In the genomic region with DNA sequence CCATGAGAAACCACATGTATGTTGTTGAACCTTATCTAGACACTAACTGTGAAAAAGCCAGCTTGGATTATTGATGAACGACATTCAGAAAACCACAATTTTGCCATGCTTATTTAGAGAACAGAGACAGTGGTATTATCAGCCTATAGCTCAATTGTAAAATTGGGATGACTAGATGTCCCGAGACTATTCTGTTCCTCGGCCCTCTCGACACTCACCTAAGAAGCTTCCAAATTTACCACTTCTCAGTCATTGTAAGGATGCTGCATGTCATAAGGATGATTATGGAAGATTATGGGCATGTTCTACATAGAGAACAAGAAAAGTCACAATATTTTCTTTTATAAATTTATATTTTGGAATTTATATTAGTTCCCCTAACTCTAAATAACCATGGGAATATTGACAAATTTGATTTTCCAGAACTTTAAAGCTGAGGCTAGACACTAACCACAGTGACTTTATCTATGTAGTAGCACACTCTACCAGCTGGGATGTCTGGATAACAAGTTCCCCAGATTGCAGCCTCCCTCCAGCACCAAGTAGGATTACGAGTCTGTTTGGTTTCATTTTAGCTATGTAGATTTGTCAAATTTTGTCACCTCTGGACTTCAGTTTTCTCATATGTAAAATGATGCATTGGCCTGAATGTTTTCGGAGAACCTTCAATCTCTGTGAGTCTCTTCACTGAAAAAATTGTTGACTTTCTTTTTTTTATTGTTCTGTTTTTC, we compare ENCODE assay signal across 1 cellular context.
TF ChIP-seq lines count a peak whose summit lies in the region.

No MANE protein-coding gene starts in this region.

TF ChIP-seq in H1, 55 proteins besides CTCF, POLR2A, EP300 and RAD21 (continued from another document):
- TF ChIP-seq, protein P1, sequence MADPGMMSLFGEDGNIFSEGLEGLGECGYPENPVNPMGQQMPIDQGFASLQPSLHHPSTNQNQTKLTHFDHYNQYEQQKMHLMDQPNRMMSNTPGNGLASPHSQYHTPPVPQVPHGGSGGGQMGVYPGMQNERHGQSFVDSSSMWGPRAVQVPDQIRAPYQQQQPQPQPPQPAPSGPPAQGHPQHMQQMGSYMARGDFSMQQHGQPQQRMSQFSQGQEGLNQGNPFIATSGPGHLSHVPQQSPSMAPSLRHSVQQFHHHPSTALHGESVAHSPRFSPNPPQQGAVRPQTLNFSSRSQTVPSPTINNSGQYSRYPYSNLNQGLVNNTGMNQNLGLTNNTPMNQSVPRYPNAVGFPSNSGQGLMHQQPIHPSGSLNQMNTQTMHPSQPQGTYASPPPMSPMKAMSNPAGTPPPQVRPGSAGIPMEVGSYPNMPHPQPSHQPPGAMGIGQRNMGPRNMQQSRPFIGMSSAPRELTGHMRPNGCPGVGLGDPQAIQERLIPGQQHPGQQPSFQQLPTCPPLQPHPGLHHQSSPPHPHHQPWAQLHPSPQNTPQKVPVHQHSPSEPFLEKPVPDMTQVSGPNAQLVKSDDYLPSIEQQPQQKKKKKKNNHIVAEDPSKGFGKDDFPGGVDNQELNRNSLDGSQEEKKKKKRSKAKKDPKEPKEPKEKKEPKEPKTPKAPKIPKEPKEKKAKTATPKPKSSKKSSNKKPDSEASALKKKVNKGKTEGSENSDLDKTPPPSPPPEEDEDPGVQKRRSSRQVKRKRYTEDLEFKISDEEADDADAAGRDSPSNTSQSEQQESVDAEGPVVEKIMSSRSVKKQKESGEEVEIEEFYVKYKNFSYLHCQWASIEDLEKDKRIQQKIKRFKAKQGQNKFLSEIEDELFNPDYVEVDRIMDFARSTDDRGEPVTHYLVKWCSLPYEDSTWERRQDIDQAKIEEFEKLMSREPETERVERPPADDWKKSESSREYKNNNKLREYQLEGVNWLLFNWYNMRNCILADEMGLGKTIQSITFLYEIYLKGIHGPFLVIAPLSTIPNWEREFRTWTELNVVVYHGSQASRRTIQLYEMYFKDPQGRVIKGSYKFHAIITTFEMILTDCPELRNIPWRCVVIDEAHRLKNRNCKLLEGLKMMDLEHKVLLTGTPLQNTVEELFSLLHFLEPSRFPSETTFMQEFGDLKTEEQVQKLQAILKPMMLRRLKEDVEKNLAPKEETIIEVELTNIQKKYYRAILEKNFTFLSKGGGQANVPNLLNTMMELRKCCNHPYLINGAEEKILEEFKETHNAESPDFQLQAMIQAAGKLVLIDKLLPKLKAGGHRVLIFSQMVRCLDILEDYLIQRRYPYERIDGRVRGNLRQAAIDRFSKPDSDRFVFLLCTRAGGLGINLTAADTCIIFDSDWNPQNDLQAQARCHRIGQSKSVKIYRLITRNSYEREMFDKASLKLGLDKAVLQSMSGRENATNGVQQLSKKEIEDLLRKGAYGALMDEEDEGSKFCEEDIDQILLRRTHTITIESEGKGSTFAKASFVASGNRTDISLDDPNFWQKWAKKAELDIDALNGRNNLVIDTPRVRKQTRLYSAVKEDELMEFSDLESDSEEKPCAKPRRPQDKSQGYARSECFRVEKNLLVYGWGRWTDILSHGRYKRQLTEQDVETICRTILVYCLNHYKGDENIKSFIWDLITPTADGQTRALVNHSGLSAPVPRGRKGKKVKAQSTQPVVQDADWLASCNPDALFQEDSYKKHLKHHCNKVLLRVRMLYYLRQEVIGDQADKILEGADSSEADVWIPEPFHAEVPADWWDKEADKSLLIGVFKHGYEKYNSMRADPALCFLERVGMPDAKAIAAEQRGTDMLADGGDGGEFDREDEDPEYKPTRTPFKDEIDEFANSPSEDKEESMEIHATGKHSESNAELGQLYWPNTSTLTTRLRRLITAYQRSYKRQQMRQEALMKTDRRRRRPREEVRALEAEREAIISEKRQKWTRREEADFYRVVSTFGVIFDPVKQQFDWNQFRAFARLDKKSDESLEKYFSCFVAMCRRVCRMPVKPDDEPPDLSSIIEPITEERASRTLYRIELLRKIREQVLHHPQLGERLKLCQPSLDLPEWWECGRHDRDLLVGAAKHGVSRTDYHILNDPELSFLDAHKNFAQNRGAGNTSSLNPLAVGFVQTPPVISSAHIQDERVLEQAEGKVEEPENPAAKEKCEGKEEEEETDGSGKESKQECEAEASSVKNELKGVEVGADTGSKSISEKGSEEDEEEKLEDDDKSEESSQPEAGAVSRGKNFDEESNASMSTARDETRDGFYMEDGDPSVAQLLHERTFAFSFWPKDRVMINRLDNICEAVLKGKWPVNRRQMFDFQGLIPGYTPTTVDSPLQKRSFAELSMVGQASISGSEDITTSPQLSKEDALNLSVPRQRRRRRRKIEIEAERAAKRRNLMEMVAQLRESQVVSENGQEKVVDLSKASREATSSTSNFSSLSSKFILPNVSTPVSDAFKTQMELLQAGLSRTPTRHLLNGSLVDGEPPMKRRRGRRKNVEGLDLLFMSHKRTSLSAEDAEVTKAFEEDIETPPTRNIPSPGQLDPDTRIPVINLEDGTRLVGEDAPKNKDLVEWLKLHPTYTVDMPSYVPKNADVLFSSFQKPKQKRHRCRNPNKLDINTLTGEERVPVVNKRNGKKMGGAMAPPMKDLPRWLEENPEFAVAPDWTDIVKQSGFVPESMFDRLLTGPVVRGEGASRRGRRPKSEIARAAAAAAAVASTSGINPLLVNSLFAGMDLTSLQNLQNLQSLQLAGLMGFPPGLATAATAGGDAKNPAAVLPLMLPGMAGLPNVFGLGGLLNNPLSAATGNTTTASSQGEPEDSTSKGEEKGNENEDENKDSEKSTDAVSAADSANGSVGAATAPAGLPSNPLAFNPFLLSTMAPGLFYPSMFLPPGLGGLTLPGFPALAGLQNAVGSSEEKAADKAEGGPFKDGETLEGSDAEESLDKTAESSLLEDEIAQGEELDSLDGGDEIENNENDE (IDR thresholded peaks at IDR 0.05; ENCODE audit: insufficient replicate concordance, low read length) = no peak
- TF ChIP-seq KDM4A (IDR thresholded peaks at IDR 0.05; ENCODE audit: low read depth, low read length, severe bottlenecking) (no peak), SAP30 (IDR thresholded peaks at IDR 0.05; ENCODE audit: insufficient read depth, insufficient replicate concordance, low read length) (no peak), ZNF274 (IDR thresholded peaks at IDR 0.05; ENCODE audit: borderline replicate concordance, extremely low read depth, low read length) (no peak), CBX8 (IDR thresholded peaks at IDR 0.05; ENCODE audit: borderline replicate concordance, low read depth, low read length) (no peak), CREB1 (IDR thresholded peaks at IDR 0.05) (no peak), BRCA1 (IDR thresholded peaks at IDR 0.05; ENCODE audit: low read depth, low read length) (no peak), BCL11A (IDR thresholded peaks at IDR 0.05; ENCODE audit: low read depth in 2 of 2, low read length in 2 of 2) (no peak), RXRA (IDR thresholded peaks at IDR 0.05; ENCODE audit: insufficient read depth, low read depth, low read length) (no peak), NANOG (IDR thresholded peaks at IDR 0.05; ENCODE audit: insufficient read depth, low read depth, low read length, poor library complexity, severe bottlenecking) (no peak), TEAD4 (IDR thresholded peaks at IDR 0.05; ENCODE audit: low read depth, low read length) (no peak)
